Comparison of ENCODE assay signal across 2 cellular contexts in genomic region chr1:24411963-24412362, GRCh38.
TF ChIP-seq lines count a peak whose summit lies in the region.

No MANE protein-coding gene starts in this region.

TF ChIP-seq in HCT116, 20 proteins besides CTCF, POLR2A, EP300 and RAD21 (continued from another document):
- TF ChIP-seq REST (IDR thresholded peaks at IDR 0.05; ENCODE audit: low read depth) (no peak), SIN3A (IDR thresholded peaks at IDR 0.05; ENCODE audit: low read depth) (no peak), SRF (IDR thresholded peaks at IDR 0.05; ENCODE audit: low read depth) (no peak), ZFX (IDR thresholded peaks at IDR 0.05) (no peak), ELF1 (IDR thresholded peaks at IDR 0.05; ENCODE audit: borderline replicate concordance, low read depth) (no peak), CEBPB (IDR thresholded peaks at IDR 0.05; ENCODE audit: low read depth) (no peak), ATF3 (IDR thresholded peaks at IDR 0.05) (no peak), YY1 (IDR thresholded peaks at IDR 0.05; ENCODE audit: extremely low read depth, insufficient replicate concordance, low read depth, low read length) (no peak), FOSL1 (IDR thresholded peaks at IDR 0.05; ENCODE audit: low read depth) (no peak), TCF7L2 (IDR thresholded peaks at IDR 0.05; ENCODE audit: borderline replicate concordance, extremely low read depth, insufficient read depth, insufficient read length) (no peak), ZBTB33 (IDR thresholded peaks at IDR 0.05; ENCODE audit: extremely low read depth, insufficient replicate concordance, low read length) (no peak), CBX3 (IDR thresholded peaks at IDR 0.05; ENCODE audit: low read depth) (no peak), JUND (IDR thresholded peaks at IDR 0.05) (no peak), EZH2 (IDR thresholded peaks at IDR 0.05) (no peak)

TF ChIP-seq in WTC11, 78 proteins besides CTCF, POLR2A, EP300 and RAD21 (continued from another document):
- TF ChIP-seq STAT6 (CRISPR knock-in tag; conservative IDR thresholded peaks at IDR 0.05; ENCODE audit: low read depth) (no peak), SOX15 (CRISPR knock-in tag; IDR thresholded peaks at IDR 0.05) (no peak), ATF3 (CRISPR knock-in tag; conservative IDR thresholded peaks at IDR 0.05) (no peak), TP53 (CRISPR knock-in tag; IDR thresholded peaks at IDR 0.05) (no peak), ZMAT4 (CRISPR knock-in tag; IDR thresholded peaks at IDR 0.05) (no peak), KAT7 (CRISPR knock-in tag; IDR thresholded peaks at IDR 0.05; ENCODE audit: borderline replicate concordance) (no peak), ZNF317 (CRISPR knock-in tag; IDR thresholded peaks at IDR 0.05; ENCODE audit: borderline replicate concordance, low read depth) (no peak), ZNF281 (CRISPR knock-in tag; IDR thresholded peaks at IDR 0.05) (no peak), PRRX2 (CRISPR knock-in tag; IDR thresholded peaks at IDR 0.05) (no peak), ZNF416 (CRISPR knock-in tag; IDR thresholded peaks at IDR 0.05) (no peak), ZSCAN18 (CRISPR knock-in tag; IDR thresholded peaks at IDR 0.05) (no peak), IRF2 (CRISPR knock-in tag; IDR thresholded peaks at IDR 0.05; ENCODE audit: borderline replicate concordance, low read depth) (no peak), HMGA2 (CRISPR knock-in tag; IDR thresholded peaks at IDR 0.05) (no peak), FOXK1 (CRISPR knock-in tag; IDR thresholded peaks at IDR 0.05) (no peak)
